In the genomic region with DNA sequence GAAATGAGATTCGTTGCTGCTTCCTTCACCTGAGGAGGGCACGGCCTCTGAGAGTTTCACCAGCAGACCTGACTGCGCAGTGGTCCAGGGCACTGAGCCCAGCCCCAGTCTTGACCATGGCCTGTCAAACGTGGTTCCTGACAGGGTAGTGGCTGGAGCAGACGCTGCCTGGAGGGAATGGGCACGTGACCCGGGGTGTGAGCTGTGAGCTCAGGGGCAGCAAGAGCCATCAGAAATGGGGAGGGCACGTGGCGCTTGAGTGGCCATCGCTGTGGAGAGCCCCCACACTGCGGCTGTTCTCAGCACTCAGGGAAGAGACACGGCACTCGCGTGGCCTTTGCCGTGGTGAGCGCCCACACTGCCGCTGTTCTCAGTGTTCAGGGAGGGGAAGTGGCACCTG, we compare ENCODE assay signal across 18 cellular contexts. TPM values are rescaled to one million over a fixed set of nuclear protein-coding genes. Genes with fewer than 3 reads are reported as not detected.
"Had no signal": no experiment of that assay in that cellular context is flagged by ENCODE, and none has a peak within 500 bp of the region (broad histone marks: within the 10 kb centered on the region; RNA-seq: fewer than 3 reads in every experiment).

No MANE protein-coding gene starts in this region.

- DNase-seq: Karpas-422, KG1, MG63, NCI-H1105 treated with DMSO at 0.1 percent for 48 hours, NCI-H1417 treated with DMSO at 0.1 percent for 48 hours, NCI-H1694 treated with DMSO at 0.1 percent for 48 hours, NCI-H1930, NCI-H2081, NCI-H2107, NCI-H2227 treated with DMSO at 0.1 percent for 48 hours, NCI-H524 treated with DMSO at 0.1 percent for 48 hours, NCI-H69, NCI-H774, RPMI8226, SHP77, SJCRH30 had no signal

- H3K36me3 ChIP-seq: SJCRH30 had no signal

- H3K4me1 ChIP-seq: SJCRH30 had no signal

- H3K27me3 ChIP-seq: MG63, SJCRH30 had no signal

- H3K27ac ChIP-seq: SJCRH30 had no signal

- H3K4me3 ChIP-seq: MG63, SJCRH30 had no signal

- H3K9me3 ChIP-seq: MG63, SJCRH30 had no signal

- ATAC-seq: SK-N-SH treated with all-trans-retinoic acid at 6 μM for 48 hours had no signal

RNA-seq across cellular contexts. Expression of gene FAM20C, which starts 12.0 kb away (rescaled TPM):
- total RNA-seq: HT-29 had no signal
